ENCODE assay signal across 10 cellular contexts in the genomic region with DNA sequence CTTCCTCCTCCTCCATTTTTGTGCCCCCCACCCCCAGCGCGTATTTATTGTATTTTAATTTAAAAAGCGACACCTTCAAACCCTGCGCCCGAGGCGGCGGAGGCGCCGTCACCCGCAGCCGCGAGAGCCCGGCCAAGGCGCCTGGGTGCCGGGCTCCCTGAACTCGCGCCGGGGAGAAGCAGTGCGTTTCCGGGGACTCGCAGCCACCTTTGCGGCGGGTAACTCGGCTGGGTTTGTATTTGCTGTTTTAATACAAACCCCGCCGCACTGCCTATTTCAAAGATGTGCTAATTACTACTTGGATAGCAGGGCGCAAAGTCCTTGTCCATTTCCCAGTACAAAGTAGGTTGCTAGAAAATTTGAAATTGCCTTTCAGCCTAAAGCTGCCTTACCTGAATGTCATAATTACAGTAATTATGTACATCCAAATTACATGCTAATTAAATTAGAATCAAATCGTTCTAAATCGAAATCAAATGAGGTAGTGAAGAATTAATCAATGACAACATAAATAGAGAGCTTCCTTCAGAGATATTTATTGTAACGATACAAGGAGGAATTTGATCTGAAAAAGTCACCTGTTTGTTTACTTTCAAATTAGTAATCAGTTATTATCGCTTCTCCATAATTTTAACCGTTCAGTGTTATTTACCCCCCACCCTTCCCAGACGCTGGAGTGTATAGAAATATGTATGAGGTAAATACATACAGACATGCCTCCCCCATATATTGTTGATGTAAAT. TPM values are rescaled to one million over a fixed set of nuclear protein-coding genes. Genes with fewer than 3 reads are reported as not detected.
DNase-seq lines count a peak whose midpoint lies in the region; ATAC-seq and TF ChIP-seq lines count a peak whose summit lies in the region.
"Had no signal": no experiment of that assay in that cellular context is flagged by ENCODE, and none has a peak within 500 bp of the region (broad histone marks: within the 10 kb centered on the region; RNA-seq: fewer than 3 reads in every experiment).

No MANE protein-coding gene starts in this region.

- WGBS in adrenal gland, 4 donors: 14 to 20% (median 17%) methylated on average over 33 of the region's 33 CpGs

- peak overlapping the region; percentile 21 to 49 (median 30) for H3K4me3 ChIP-seq in gastrocnemius medialis
- H3K4me3 ChIP-seq in breast epithelium: peak overlapping the region in 1 of 3 donors; percentile 48
- no peak overlapping the region for H3K4me3 ChIP-seq in adrenal gland

- H3K27ac ChIP-seq in gastrocnemius medialis (no peak overlapping the region), breast epithelium (no peak overlapping the region), adrenal gland (no peak overlapping the region)

- TF ChIP-seq POLR2A in gastrocnemius medialis (IDR thresholded peaks at IDR 0.05) (no peak), breast epithelium (IDR thresholded peaks at IDR 0.05) (no peak), adrenal gland (IDR thresholded peaks at IDR 0.05) (no peak)

- intact Hi-C loops in gastrocnemius medialis (cut with DNase I; ENCODE audit: low total_unique reads) (loop anchor here (10.0 kb wide), 1 partner anchor 388 kb away; no protein-coding TSS in a partner anchor), breast epithelium (cut with DNase I; ENCODE audit: low total_unique reads) (loop anchor here (10.0 kb wide), 1 partner anchor 938 kb away; no protein-coding TSS in a partner anchor), sciatic nerve (cut with DNase I) (no loop called here), adrenal gland (cut with DNase I) (loop anchor here (5.0 to 10.0 kb wide), 4 partner anchors 188 to 948 kb away; no protein-coding TSS in a partner anchor)

- peak; percentile 33 for DNase-seq in NCI-H82 (lab: John Stamatoyannopoulos, UW)
- no peak for DNase-seq in NCI-H82 treated with DMSO at 0.1 percent for 48 hours (lab: John Stamatoyannopoulos, UW; ENCODE audit: unreplicated experiment)
- DNase-seq in NCI-H69 (lab: John Stamatoyannopoulos, UW): peak; percentile 90
- peak; percentile 53 for DNase-seq in ecto neural progenitor cell (ENCODE audit: low spot score)
- DNase-seq in gastrocnemius medialis: no peak
- no peak for DNase-seq in breast epithelium (ENCODE audit: low spot score in 2 of 2)
- DNase-seq in sciatic nerve (ENCODE audit: low spot score): no peak
- no peak for DNase-seq in adrenal gland
- DNase-seq: DND-41, NCI-H2171 had no signal

- H3K36me3 ChIP-seq in gastrocnemius medialis (peaks cover 0 to 4% of the 10 kb centered on the region in 2 donors), breast epithelium (no peaks in the 10 kb centered on the region), adrenal gland (replicated peaks in 1 of 2) (no peaks in the 10 kb centered on the region)

- in situ Hi-C loops in gastrocnemius medialis (cut with MboI; ENCODE audit: low sequenced_read_pairs in 4 of 4): loop anchor here (5.0 to 25.0 kb wide), 5 partner anchors 180 to 940 kb away; no protein-coding TSS in a partner anchor

- H3K27me3 ChIP-seq in gastrocnemius medialis: peaks cover 59 to 68% (median 63%) of the 10 kb centered on the region in 3 donors
- peaks cover 14 to 69% of the 10 kb centered on the region in 2 donors for H3K27me3 ChIP-seq in breast epithelium
- peaks cover 72% of the 10 kb centered on the region for H3K27me3 ChIP-seq in adrenal gland

- peaks cover 12 to 16% of the 10 kb centered on the region in 2 donors for H3K4me1 ChIP-seq in gastrocnemius medialis
- peaks cover 0 to 7% of the 10 kb centered on the region in 2 donors for H3K4me1 ChIP-seq in breast epithelium
- H3K4me1 ChIP-seq in adrenal gland (replicated peaks in 1 of 2): peaks cover 0 to 23% of the 10 kb centered on the region in 2 donors

- ATAC-seq in gastrocnemius medialis (no peak), sciatic nerve (no peak)

- TF ChIP-seq CTCF in gastrocnemius medialis (IDR thresholded peaks at IDR 0.05 in 4 of 5, conservative IDR thresholded peaks at IDR 0.05 in 1 of 5) (no peak), breast epithelium (IDR thresholded peaks at IDR 0.05) (no peak), adrenal gland (IDR thresholded peaks at IDR 0.05) (no peak)

- no peaks in the 10 kb centered on the region for H3K9me3 ChIP-seq in gastrocnemius medialis
- H3K9me3 ChIP-seq in breast epithelium: no peaks in the 10 kb centered on the region
- H3K9me3 ChIP-seq in adrenal gland (replicated peaks in 1 of 3): peaks cover 0 to 5% (median 0%) of the 10 kb centered on the region in 3 donors

RNA-seq across cellular contexts. Expression of a gene that starts 8.0 kb away (rescaled TPM):
- total RNA-seq in gastrocnemius medialis (under 1 TPM in 1 of 4 donors, not detected in 3; 0.10 TPM), breast epithelium (under 1 TPM in 2 of 3 donors, not detected in 1; 0.33 to 0.80 TPM), sciatic nerve (not detected), adrenal gland (not detected)
- polyA plus RNA-seq in adrenal gland: not detected

RNA-seq across cellular contexts. Expression of a gene that starts 52.8 kb away (rescaled TPM):
- total RNA-seq in gastrocnemius medialis (10 to 100 TPM; 13.9 to 24.2 (median 20.7) TPM), breast epithelium (10 to 100 TPM; 18.1 to 21.1 (median 18.7) TPM), sciatic nerve (25.0 TPM), adrenal gland (10 to 100 TPM; 17.6 to 60.6 (median 29.8) TPM)
- polyA plus RNA-seq in adrenal gland: 10 to 100 TPM in 2 of 3 donors, 1 to 10 TPM in 1; 8.8 to 55.4 (median 19.7) TPM

Comparison
In these comparisons a context has a peak if more than half of its experiments do, and no peak if none do; other contexts are left out.
1. DNase-seq: peak in NCI-H82 (single experiment), NCI-H69 (single experiment) and ecto neural progenitor cell (single experiment); none in NCI-H82 treated with DMSO at 0.1 percent for 48 hours (single experiment), gastrocnemius medialis (0 of 2), breast epithelium (0 of 2), sciatic nerve (single experiment) and adrenal gland (0 of 7).
2. H3K4me3 ChIP-seq: peak in gastrocnemius medialis (4 of 4); none in adrenal gland (0 of 4).